ENCODE assay signal across 10 cellular contexts in genomic region chr3:186510374-186511079, GRCh38. TPM values are rescaled to one million over a fixed set of nuclear protein-coding genes. Genes with fewer than 3 reads are reported as not detected.
A peak's percentile ranks its signal among the peaks of the same experiment; 100 is the strongest.
DNase-seq lines count a peak whose midpoint lies in the region; ATAC-seq and TF ChIP-seq lines count a peak whose summit lies in the region.
"Had no signal": no experiment of that assay in that cellular context is flagged by ENCODE, and none has a peak within 500 bp of the region (broad histone marks: within the 10 kb centered on the region; RNA-seq: fewer than 3 reads in every experiment).

No MANE protein-coding gene starts in this region.

- no peak overlapping the region for H3K4me3 ChIP-seq in heart right ventricle
- no peak overlapping the region for H3K4me3 ChIP-seq in GM23248
- H3K4me3 ChIP-seq in OCI-LY3 (ENCODE audit: low read length): peak overlapping the region; percentile 61
- no peak overlapping the region for H3K4me3 ChIP-seq in ascending aorta
- H3K4me3 ChIP-seq in hepatocyte: no peak overlapping the region

- H3K36me3 ChIP-seq in heart right ventricle: no peaks in the 10 kb centered on the region
- H3K36me3 ChIP-seq in GM23248 (ENCODE audit: low read depth): no peaks in the 10 kb centered on the region
- H3K36me3 ChIP-seq in OCI-LY3 (replicated peaks; ENCODE audit: low read depth, low read length): no peaks in the 10 kb centered on the region
- no peaks in the 10 kb centered on the region for H3K36me3 ChIP-seq in ascending aorta
- no peaks in the 10 kb centered on the region for H3K36me3 ChIP-seq in hepatocyte (replicated peaks; ENCODE audit: insufficient read depth, low read depth)

- H3K27me3 ChIP-seq in heart right ventricle: peaks cover 0 to 20% (median 0%) of the 10 kb centered on the region in 7 donors
- H3K27me3 ChIP-seq in GM23248 (replicated peaks; ENCODE audit: insufficient read depth): peaks cover 60% of the 10 kb centered on the region
- no peaks in the 10 kb centered on the region for H3K27me3 ChIP-seq in OCI-LY3 (ENCODE audit: low read depth, low read length)
- H3K27me3 ChIP-seq in ascending aorta: no peaks in the 10 kb centered on the region
- H3K27me3 ChIP-seq in hepatocyte: peaks cover 9% of the 10 kb centered on the region

- H3K9me3 ChIP-seq in heart right ventricle (no peaks in the 10 kb centered on the region), GM23248 (ENCODE audit: low read depth) (no peaks in the 10 kb centered on the region), OCI-LY3 (ENCODE audit: insufficient read depth, low read length) (no peaks in the 10 kb centered on the region), ascending aorta (no peaks in the 10 kb centered on the region), hepatocyte (ENCODE audit: low read depth) (no peaks in the 10 kb centered on the region)

- 74% methylated on average over 9 of the region's 9 CpGs for WGBS in heart right ventricle, 2 donors
- WGBS in GM23248 (ENCODE audit: low coverage in 1 of 2, low lambda C conversion rate in 2 of 2, missing lambda C conversion rate in 2 of 2), 2 experiments: 16 to 21% methylated on average over 9 of the region's 9 CpGs
- 72% methylated on average over 9 of the region's 9 CpGs for WGBS in hepatocyte (ENCODE audit: low lambda C conversion rate, missing lambda C conversion rate)

- H3K9ac ChIP-seq in GM23248 (no peak overlapping the region), OCI-LY3 (ENCODE audit: low read length) (peak overlapping the region; percentile 80)

- peak in 6 of 9 donors; percentile 10 to 32 (median 14) for TF ChIP-seq CTCF in heart right ventricle (IDR thresholded peaks at IDR 0.05)
- TF ChIP-seq CTCF in OCI-LY3 (IDR thresholded peaks at IDR 0.05; ENCODE audit: low read depth, low read length): peak; percentile 77
- no peak for TF ChIP-seq CTCF in ascending aorta (IDR thresholded peaks at IDR 0.05)
- no peak for TF ChIP-seq CTCF in hepatocyte (IDR thresholded peaks at IDR 0.05; ENCODE audit: poor library complexity)

- ATAC-seq in heart right ventricle: no peak
- ATAC-seq in stimulated activated memory B cell treated with anti-CD40 and anti-IgM and Interleukin-4, amounts not matched to agents 10 μg/mL and 1 μg/mL and 100 μg/mL, for 72 hours: peak; percentile 57

- peak overlapping the region; percentile 68 for H3K27ac Mint-ChIP-seq in stimulated activated memory B cell treated with anti-CD40 and anti-IgM and Interleukin-4, amounts not matched to agents 10 μg/mL and 1 μg/mL and 100 μg/mL, for 72 hours

- H3K4me3 Mint-ChIP-seq in stimulated activated memory B cell treated with anti-CD40 and anti-IgM and Interleukin-4, amounts not matched to agents 10 μg/mL and 1 μg/mL and 100 μg/mL, for 72 hours: no peak overlapping the region

- intact Hi-C loops in heart right ventricle (cut with DNase I): no loop called here
- intact Hi-C loops in cardiac septum (cut with DNase I): no loop called here
- intact Hi-C loops in ascending aorta (cut with DNase I): no loop called here

- H3K27me3 Mint-ChIP-seq in stimulated activated memory B cell treated with anti-CD40 and anti-IgM and Interleukin-4, amounts not matched to agents 10 μg/mL and 1 μg/mL and 100 μg/mL, for 72 hours: no peaks in the 10 kb centered on the region

- H4K20me1 ChIP-seq in GM23248 (ENCODE audit: insufficient read depth): no peaks in the 10 kb centered on the region
- H4K20me1 ChIP-seq in OCI-LY3 (ENCODE audit: insufficient read depth, low read length): no peaks in the 10 kb centered on the region
- H4K20me1 ChIP-seq in hepatocyte (ENCODE audit: insufficient read depth, poor library complexity, severe bottlenecking): no peaks in the 10 kb centered on the region

- no peak for DNase-seq in heart right ventricle
- no peak for DNase-seq in cardiac septum (ENCODE audit: low spot score)
- DNase-seq in GM23248: peak; percentile 19
- DNase-seq in stimulated activated CD8-positive, alpha-beta memory T cell treated with anti-CD3 and anti-CD28 coated beads, Interleukin-4, amount 100 ng/mL, for 48 hours: no peak
- no peak for DNase-seq in ascending aorta (ENCODE audit: low spot score in 2 of 2)
- DNase-seq in hepatocyte (ENCODE audit: low spot score): no peak
- DNase-seq: GDM1, NCI-H1694 had no signal

- H3K9me2 ChIP-seq in GM23248 (ENCODE audit: insufficient read depth) (no peaks in the 10 kb centered on the region), hepatocyte (replicated peaks; ENCODE audit: insufficient read depth) (no peaks in the 10 kb centered on the region)

- in situ Hi-C loops in GM23248 (cut with MboI): no loop called here

- H3F3A ChIP-seq in GM23248 (ENCODE audit: insufficient read depth): no peaks in the 10 kb centered on the region

- H3K4me1 ChIP-seq in heart right ventricle: peaks cover 0 to 5% (median 0%) of the 10 kb centered on the region in 9 donors
- no peaks in the 10 kb centered on the region for H3K4me1 ChIP-seq in GM23248 (ENCODE audit: insufficient read depth)
- H3K4me1 ChIP-seq in OCI-LY3 (ENCODE audit: low read length): peaks cover 75% of the 10 kb centered on the region
- no peaks in the 10 kb centered on the region for H3K4me1 ChIP-seq in ascending aorta
- H3K4me1 ChIP-seq in hepatocyte (ENCODE audit: insufficient read depth): no peaks in the 10 kb centered on the region

- H3K27ac ChIP-seq in heart right ventricle (no peak overlapping the region), GM23248 (no peak overlapping the region), OCI-LY3 (ENCODE audit: low read length) (peak overlapping the region; percentile 96), ascending aorta (no peak overlapping the region), hepatocyte (no peak overlapping the region)

- no peaks in the 10 kb centered on the region for H3K9me3 Mint-ChIP-seq in stimulated activated memory B cell treated with anti-CD40 and anti-IgM and Interleukin-4, amounts not matched to agents 10 μg/mL and 1 μg/mL and 100 μg/mL, for 72 hours

- H2AFZ ChIP-seq in GM23248 (no peak overlapping the region), OCI-LY3 (ENCODE audit: low read depth, low read length) (no peak overlapping the region), hepatocyte (no peak overlapping the region)

- no peaks in the 10 kb centered on the region for H3K79me2 ChIP-seq in GM23248 (ENCODE audit: insufficient read depth)
- H3K79me2 ChIP-seq in OCI-LY3 (ENCODE audit: low read length): no peaks in the 10 kb centered on the region
- no peaks in the 10 kb centered on the region for H3K79me2 ChIP-seq in hepatocyte

- H3K36me3 Mint-ChIP-seq in stimulated activated memory B cell treated with anti-CD40 and anti-IgM and Interleukin-4, amounts not matched to agents 10 μg/mL and 1 μg/mL and 100 μg/mL, for 72 hours: no peaks in the 10 kb centered on the region

- H3K4me1 Mint-ChIP-seq in stimulated activated memory B cell treated with anti-CD40 and anti-IgM and Interleukin-4, amounts not matched to agents 10 μg/mL and 1 μg/mL and 100 μg/mL, for 72 hours: peaks cover 53% of the 10 kb centered on the region

- no peak overlapping the region for H3K4me2 ChIP-seq in GM23248 (ENCODE audit: unreplicated experiment)
- H3K4me2 ChIP-seq in OCI-LY3 (ENCODE audit: low read length): peak overlapping the region; percentile 87
- H3K4me2 ChIP-seq in hepatocyte: no peak overlapping the region

RNA-seq across cellular contexts. Expression of gene CRYGS, which starts 33.7 kb away (rescaled TPM):
- total RNA-seq in heart right ventricle (1 to 10 TPM in 5 of 10 donors, under 1 TPM in 5; 0.28 to 1.6 (median 1.00) TPM), cardiac septum (1.8 TPM), ascending aorta (not detected), hepatocyte (0.92 and 1.9 TPM in 2 replicates)
- polyA plus RNA-seq in heart right ventricle (1 to 10 TPM; 1.2 to 8.9 TPM), GM23248 (2016; fragmentation: Nextera tagmentation; extraction: Ambion mirVana) (0.49 and 1.3 TPM in 2 replicates), hepatocyte (0.89 and 2.2 TPM in 2 replicates)
- total RNA-seq in GM23248 (2014; rRNA removed; shearing (Covaris generic)): 0.63 and 0.76 TPM in 2 replicates

RNA-seq across cellular contexts. Expression of gene TBCCD1, which starts 56.6 kb away (rescaled TPM):
- total RNA-seq in heart right ventricle (1 to 10 TPM; 5.6 to 7.9 (median 6.9) TPM), cardiac septum (7.8 TPM), ascending aorta (6.4 TPM), hepatocyte (13.1 and 13.4 TPM in 2 replicates)
- polyA plus RNA-seq in heart right ventricle (1 to 10 TPM; 3.1 to 5.7 TPM), GM23248 (2016; fragmentation: Nextera tagmentation; extraction: Ambion mirVana) (15.6 and 16.3 TPM in 2 replicates), hepatocyte (13.5 and 14.9 TPM in 2 replicates)
- 14.6 and 17.7 TPM in 2 replicates for total RNA-seq in GM23248 (2014; rRNA removed; shearing (Covaris generic))

RNA-seq across cellular contexts. Expression of gene DNAJB11, which starts 60.0 kb away (rescaled TPM):
- total RNA-seq in heart right ventricle (10 to 100 TPM; 17.9 to 39.9 (median 23.9) TPM), cardiac septum (34.3 TPM), ascending aorta (31.3 TPM), hepatocyte (103 and 115 TPM in 2 replicates)
- polyA plus RNA-seq in heart right ventricle (100 to 1,000 TPM in 1 of 2 donors, 10 to 100 TPM in 1; 36.9 to 147 TPM), GM23248 (2016; fragmentation: Nextera tagmentation; extraction: Ambion mirVana) (99.3 and 102 TPM in 2 replicates), hepatocyte (148 and 149 TPM in 2 replicates)
- 63.2 and 65.9 TPM in 2 replicates for total RNA-seq in GM23248 (2014; rRNA removed; shearing (Covaris generic))

Comparison
In these comparisons a context has a peak if more than half of its experiments do, and no peak if none do; other contexts are left out.
1. CTCF ChIP-seq: peak in heart right ventricle (6 of 9) and OCI-LY3 (single experiment); none in ascending aorta (0 of 3) and hepatocyte (single experiment).